Comparison of ENCODE assay signal across 1 cellular context in genomic region chr19:55146078-55146647, GRCh38.
TF ChIP-seq lines count a peak whose summit lies in the region.

No MANE protein-coding gene starts in this region.

TF ChIP-seq in GM12878, 131 proteins besides CTCF, POLR2A, EP300 and RAD21:
- TF ChIP-seq SUZ12 (IDR thresholded peaks at IDR 0.05; ENCODE audit: unreplicated experiment) = peak; percentile 48
- no peak for TF ChIP-seq RELA (IDR thresholded peaks at IDR 0.05; ENCODE audit: borderline replicate concordance, partially characterized antibody)
- TF ChIP-seq SMC3 (IDR thresholded peaks at IDR 0.05; ENCODE audit: borderline replicate concordance, low read length) = peak; percentile 28; the same call in 1 of the 2 replicates
